Comparison of ENCODE assay signal across 13 cellular contexts in genomic region chr6:139017227-139017626, GRCh38. TPM values are rescaled to one million over a fixed set of nuclear protein-coding genes. Genes with fewer than 3 reads are reported as not detected.
DNase-seq lines count a peak whose midpoint lies in the region; ATAC-seq and TF ChIP-seq lines count a peak whose summit lies in the region.
"Had no signal": no experiment of that assay in that cellular context is flagged by ENCODE, and none has a peak within 500 bp of the region (broad histone marks: within the 10 kb centered on the region; RNA-seq: fewer than 3 reads in every experiment).

No MANE protein-coding gene starts in this region.

- H3K79me2 ChIP-seq in GM23338 (replicated peaks; ENCODE audit: insufficient read depth) (no peaks in the 10 kb centered on the region), OCI-LY1 (ENCODE audit: insufficient read depth, low read length) (no peaks in the 10 kb centered on the region), osteoblast (ENCODE audit: insufficient read depth, low read length) (no peaks in the 10 kb centered on the region)

- H2AFZ ChIP-seq in GM23338 (peak overlapping the region; percentile 3), OCI-LY1 (ENCODE audit: low read length) (no peak overlapping the region), osteoblast (ENCODE audit: low read length) (no peak overlapping the region)

- no peak for TF ChIP-seq EP300 in suprapubic skin (IDR thresholded peaks at IDR 0.05)

- H3K9ac ChIP-seq in OCI-LY1 (ENCODE audit: low read length), result no peak overlapping the region

- H3K27me3 Mint-ChIP-seq in GM23338 (ENCODE audit: insufficient read depth, low read depth, poor library complexity), result peaks cover 6% of the 10 kb centered on the region
- no peaks in the 10 kb centered on the region for H3K27me3 Mint-ChIP-seq in activated T-helper 17 cell treated with anti-CD3 and anti-CD28 coated beads, Interleukin-2, amount 50 U/mL, for 72 hours

- no peak for TF ChIP-seq POLR2A in suprapubic skin (IDR thresholded peaks at IDR 0.05)

- peaks cover 26% of the 10 kb centered on the region for H3K4me1 Mint-ChIP-seq in GM23338
- no peaks in the 10 kb centered on the region for H3K4me1 Mint-ChIP-seq in activated T-helper 17 cell treated with anti-CD3 and anti-CD28 coated beads, Interleukin-2, amount 50 U/mL, for 72 hours
- H3K4me1 Mint-ChIP-seq: activated CD4-positive, alpha-beta memory T cell treated with anti-CD3 and anti-CD28 coated beads, Interleukin-2, amount 10 ng/mL, durations not matched to agents 7 days and 5 days had no signal

- H4K20me1 ChIP-seq in GM23338 (replicated peaks; ENCODE audit: insufficient read depth) (no peaks in the 10 kb centered on the region), OCI-LY1 (ENCODE audit: insufficient read depth, low read length) (no peaks in the 10 kb centered on the region), osteoblast (ENCODE audit: insufficient read depth, low read length) (no peaks in the 10 kb centered on the region)

- ATAC-seq in GM23338, result peak; percentile 29; the same call in 1 of the 3 replicates
- no peak for ATAC-seq in HG03196 (IDR thresholded peaks at IDR 0.05; ENCODE audit: unreplicated experiment)
- no peak for ATAC-seq in activated T-helper 17 cell treated with anti-CD3 and anti-CD28 coated beads, Interleukin-2, amount 50 U/mL, for 72 hours (replicated peaks)

- 55% methylated on average over 3 of the region's 3 CpGs for WGBS in suprapubic skin

- no peak overlapping the region for H3K4me3 Mint-ChIP-seq in GM23338
- no peak overlapping the region for H3K4me3 Mint-ChIP-seq in activated T-helper 17 cell treated with anti-CD3 and anti-CD28 coated beads, Interleukin-2, amount 50 U/mL, for 72 hours
- H3K4me3 Mint-ChIP-seq: activated CD4-positive, alpha-beta memory T cell treated with anti-CD3 and anti-CD28 coated beads, Interleukin-2, amount 10 ng/mL, durations not matched to agents 7 days and 5 days had no signal

- H3K9me2 ChIP-seq in GM23338 (ENCODE audit: insufficient read depth) (no peaks in the 10 kb centered on the region; the same call in 1 of the 2 replicates), OCI-LY1 (ENCODE audit: low read depth, low read length) (no peaks in the 10 kb centered on the region)

- no peak overlapping the region for H3K4me3 ChIP-seq in GM23338
- H3K4me3 ChIP-seq in OCI-LY1 (ENCODE audit: low read depth, low read length, poor library complexity, severe bottlenecking), result no peak overlapping the region
- H3K4me3 ChIP-seq in suprapubic skin, result no peak overlapping the region
- H3K4me3 ChIP-seq in osteoblast (ENCODE audit: insufficient read depth, low read length), result no peak overlapping the region
- H3K4me3 ChIP-seq: ovary had no signal

- H3K27me3 ChIP-seq in GM23338 (ENCODE audit: insufficient read depth) (no peaks in the 10 kb centered on the region), OCI-LY1 (ENCODE audit: insufficient read depth, low read length) (no peaks in the 10 kb centered on the region), suprapubic skin (no peaks in the 10 kb centered on the region), osteoblast (ENCODE audit: insufficient read depth, low read length) (no peaks in the 10 kb centered on the region)
- H3K27me3 ChIP-seq: ovary had no signal

- H3K4me2 ChIP-seq in GM23338, result no peak overlapping the region
- 0 out of 2 replicates have a peak overlapping the region, but pooled peaks have one; percentile 50 for H3K4me2 ChIP-seq in OCI-LY1 (ENCODE audit: low read length)
- no peak overlapping the region for H3K4me2 ChIP-seq in osteoblast (ENCODE audit: insufficient read depth, low read length)

- TF ChIP-seq CTCF in GM23338 (conservative IDR thresholded peaks at IDR 0.05; ENCODE audit: low read depth in 2 of 2) (no peak), OCI-LY1 (IDR thresholded peaks at IDR 0.05; ENCODE audit: low read length) (no peak), suprapubic skin (IDR thresholded peaks at IDR 0.05) (no peak), osteoblast (IDR thresholded peaks at IDR 0.05; ENCODE audit: extremely low read depth, low read depth, low read length) (no peak)

- H3K36me3 Mint-ChIP-seq in GM23338 (ENCODE audit: low read depth), result no peaks in the 10 kb centered on the region
- H3K36me3 Mint-ChIP-seq in activated T-helper 17 cell treated with anti-CD3 and anti-CD28 coated beads, Interleukin-2, amount 50 U/mL, for 72 hours (ENCODE audit: low read depth), result no peaks in the 10 kb centered on the region

- H3K27ac ChIP-seq in GM23338 (ENCODE audit: low read depth), result no peak overlapping the region
- H3K27ac ChIP-seq in OCI-LY1 (ENCODE audit: low read depth, low read length, poor library complexity, severe bottlenecking), result no peak overlapping the region
- H3K27ac ChIP-seq in suprapubic skin, result no peak overlapping the region
- no peak overlapping the region for H3K27ac ChIP-seq in osteoblast (ENCODE audit: low read depth, low read length)
- H3K27ac ChIP-seq: ovary had no signal

- H3K27ac Mint-ChIP-seq in GM23338, result no peak overlapping the region
- H3K27ac Mint-ChIP-seq in activated T-helper 17 cell treated with anti-CD3 and anti-CD28 coated beads, Interleukin-2, amount 50 U/mL, for 72 hours, result no peak overlapping the region
- H3K27ac Mint-ChIP-seq: activated CD4-positive, alpha-beta memory T cell treated with anti-CD3 and anti-CD28 coated beads, Interleukin-2, amount 10 ng/mL, durations not matched to agents 7 days and 5 days had no signal

- H3F3A ChIP-seq in GM23338 (replicated peaks; ENCODE audit: low read depth) (0 out of 2 replicates have a peak, but pooled peaks cover 3% of the 10 kb centered on the region), OCI-LY1 (ENCODE audit: insufficient read depth, low read length) (no peaks in the 10 kb centered on the region)

- H3K9me3 ChIP-seq in OCI-LY1 (ENCODE audit: low read length), result no peaks in the 10 kb centered on the region
- no peaks in the 10 kb centered on the region for H3K9me3 ChIP-seq in suprapubic skin
- H3K9me3 ChIP-seq in osteoblast (ENCODE audit: low read depth, low read length), result no peaks in the 10 kb centered on the region
- H3K9me3 ChIP-seq: ovary had no signal

- H3K9me3 Mint-ChIP-seq in GM23338, result no peaks in the 10 kb centered on the region
- H3K9me3 Mint-ChIP-seq in activated T-helper 17 cell treated with anti-CD3 and anti-CD28 coated beads, Interleukin-2, amount 50 U/mL, for 72 hours, result no peaks in the 10 kb centered on the region
- H3K9me3 Mint-ChIP-seq: activated CD4-positive, alpha-beta memory T cell treated with anti-CD3 and anti-CD28 coated beads, Interleukin-2, amount 10 ng/mL, durations not matched to agents 7 days and 5 days had no signal

- H3K36me3 ChIP-seq in GM23338 (ENCODE audit: insufficient read depth) (no peaks in the 10 kb centered on the region), OCI-LY1 (ENCODE audit: insufficient read depth, low read length) (no peaks in the 10 kb centered on the region), suprapubic skin (no peaks in the 10 kb centered on the region), osteoblast (ENCODE audit: insufficient read depth, low read length) (no peaks in the 10 kb centered on the region)
- H3K36me3 ChIP-seq: ovary had no signal

- H3K4me1 ChIP-seq in GM23338 (ENCODE audit: insufficient read depth) (peaks cover 14% of the 10 kb centered on the region), OCI-LY1 (ENCODE audit: insufficient read depth, low read length, severe bottlenecking) (peaks cover 15% of the 10 kb centered on the region), suprapubic skin (no peaks in the 10 kb centered on the region), osteoblast (ENCODE audit: insufficient read depth, low read length) (no peaks in the 10 kb centered on the region)

- DNase-seq in GM23338 (ENCODE audit: low spot score), result no peak
- peak; percentile 24 for DNase-seq in iPS-NIHi11 (ENCODE audit: low spot score)
- peak; percentile 17 for DNase-seq in pons (ENCODE audit: low spot score)
- DNase-seq in suprapubic skin (ENCODE audit: low spot score in 2 of 2), result no peak
- no peak for DNase-seq in osteoblast (ENCODE audit: insufficient read length, low spot score, missing footprints)
- DNase-seq: activated CD4-positive, alpha-beta memory T cell treated with anti-CD3 and anti-CD28 coated beads, Interleukin-2, amount 10 ng/mL, durations not matched to agents 7 days and 5 days; activated effector memory CD4-positive, alpha-beta T cell treated with anti-CD3 and anti-CD28 coated beads, Interleukin-2, amount 50 U/mL, for 16 hours; NCI-H524; ovary; T1000 had no signal

TF ChIP-seq in GM23338, 12 proteins besides CTCF, POLR2A, EP300 and RAD21:
- TF ChIP-seq POLR2AphosphoS5 (IDR thresholded peaks at IDR 0.05; ENCODE audit: low read depth) (no peak), ZNF114 (CRISPR knock-in tag; IDR thresholded peaks at IDR 0.05) (no peak), JUNB (IDR thresholded peaks at IDR 0.05; ENCODE audit: unreplicated experiment) (no peak), EZH2 (IDR thresholded peaks at IDR 0.05; ENCODE audit: low read depth, unreplicated experiment) (no peak), STAT1 (IDR thresholded peaks at IDR 0.05; ENCODE audit: unreplicated experiment) (no peak)

RNA-seq across cellular contexts. Expression of gene ABRACL, which starts 11.3 kb away (rescaled TPM):
- total RNA-seq in GM23338 (2014; rRNA removed; shearing (Covaris generic)), result 134 and 160 TPM in 2 replicates
- 502 and 516 TPM in 2 replicates for polyA plus RNA-seq in GM23338 (2016; fragmentation: Nextera tagmentation; extraction: Ambion mirVana)
- 100 to 1,000 TPM in 1 of 2 donors, 10 to 100 TPM in 1; 94.3 to 186 TPM for total RNA-seq in activated T-helper 17 cell treated with anti-CD3 and anti-CD28 coated beads, Interleukin-2, amount 50 U/mL, for 72 hours
- total RNA-seq in suprapubic skin (10 to 100 TPM; 12.0 to 25.0 (median 16.0) TPM), osteoblast (42.3 and 43.0 TPM in 2 replicates)

RNA-seq across cellular contexts. Expression of gene REPS1, which starts 29.2 kb away (rescaled TPM):
- 60.0 and 65.7 TPM in 2 replicates for total RNA-seq in GM23338 (2014; rRNA removed; shearing (Covaris generic))
- polyA plus RNA-seq in GM23338 (2016; fragmentation: Nextera tagmentation; extraction: Ambion mirVana), result 41.1 and 46.0 TPM in 2 replicates
- 10 to 100 TPM; 51.7 to 52.5 TPM for total RNA-seq in activated T-helper 17 cell treated with anti-CD3 and anti-CD28 coated beads, Interleukin-2, amount 50 U/mL, for 72 hours
- total RNA-seq in suprapubic skin (100 to 1,000 TPM in 1 of 4 donors, 10 to 100 TPM in 3; 44.5 to 187 (median 70.4) TPM), osteoblast (42.4 and 43.1 TPM in 2 replicates)

Comparison
In these comparisons a context has a peak if more than half of its experiments do, and no peak if none do; other contexts are left out.
1. DNase-seq: peak in iPS-NIHi11 (single experiment) and pons (single experiment); none in GM23338 (single experiment), suprapubic skin (0 of 2) and osteoblast (single experiment).